In the genomic region with DNA sequence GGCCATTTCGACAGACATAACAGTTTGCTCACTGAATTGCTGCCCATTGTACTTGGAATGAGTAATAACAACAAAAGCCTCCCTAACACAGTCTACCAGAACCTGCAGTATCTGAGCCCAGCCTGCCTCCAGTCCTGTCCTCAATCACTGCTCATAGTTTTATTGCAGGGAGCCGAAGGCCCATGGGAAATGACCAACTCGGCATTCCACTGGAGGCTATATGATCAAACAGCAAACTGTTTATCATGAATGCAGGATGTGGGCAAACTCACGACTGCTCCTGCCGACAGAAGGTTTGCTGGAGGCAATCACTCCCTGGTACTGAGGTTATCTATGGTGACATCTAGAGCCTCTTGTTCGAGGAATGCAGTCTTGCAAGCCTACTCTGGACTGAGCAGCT, we compare ENCODE assay signal across 22 cellular contexts. TPM values are rescaled to one million over a fixed set of nuclear protein-coding genes. Genes with fewer than 3 reads are reported as not detected.
DNase-seq lines count a peak whose midpoint lies in the region; ATAC-seq and TF ChIP-seq lines count a peak whose summit lies in the region.
"Had no signal": no experiment of that assay in that cellular context is flagged by ENCODE, and none has a peak within 500 bp of the region (broad histone marks: within the 10 kb centered on the region; RNA-seq: fewer than 3 reads in every experiment).

No MANE protein-coding gene starts in this region.

- peak overlapping the region; percentile 96 for H2BK12ac ChIP-seq in trophoblast cell (ENCODE audit: low read length)

- H3K4me3 ChIP-seq in fibroblast of pulmonary artery (replicated peaks; ENCODE audit: low read depth, low read length) = no peak overlapping the region
- no peak overlapping the region for H3K4me3 ChIP-seq in trophoblast cell (ENCODE audit: low read depth, low read length)
- H3K4me3 ChIP-seq: cardiac muscle cell, gastrocnemius medialis, sigmoid colon had no signal

- H3K36me3 ChIP-seq in trophoblast cell (ENCODE audit: control insufficient read depth in 1 of 2, insufficient read depth in 2 of 2, low read length in 2 of 2) = no peaks in the 10 kb centered on the region
- H3K36me3 ChIP-seq: BE2C, cardiac muscle cell, gastrocnemius medialis, sigmoid colon had no signal

- H4K91ac ChIP-seq in trophoblast cell (ENCODE audit: low read depth, low read length) = peak overlapping the region; percentile 99

- H2AFZ ChIP-seq in trophoblast cell (ENCODE audit: insufficient read depth, low read length, poor library complexity) = no peak overlapping the region

- peak overlapping the region; percentile 81 for H3K27ac Mint-ChIP-seq in HFFc6
- H3K27ac Mint-ChIP-seq: activated CD4-positive, alpha-beta T cell treated with anti-CD3 and anti-CD28 coated beads, Interleukin-2, amount 10 ng/mL, durations not matched to agents 24 days and 14 days; activated naive CD4-positive, alpha-beta T cell treated with anti-CD3 and anti-CD28 coated beads, Interleukin-2, amount 50 U/mL, for 72 hours had no signal

- H3K27me3 ChIP-seq in trophoblast cell (ENCODE audit: insufficient read depth, low read length) = no peaks in the 10 kb centered on the region
- H3K27me3 ChIP-seq: BE2C, cardiac muscle cell, gastrocnemius medialis, sigmoid colon had no signal

- peak overlapping the region; percentile 87 for H4K8ac ChIP-seq in trophoblast cell (ENCODE audit: low read depth, low read length)

- peak overlapping the region; percentile 83 for H3K4ac ChIP-seq in trophoblast cell (ENCODE audit: low read depth, low read length)

- H3K79me2 ChIP-seq in trophoblast cell (ENCODE audit: control insufficient read depth, insufficient read depth, low read length, poor library complexity) = peaks cover 12% of the 10 kb centered on the region

- peaks cover 23 to 42% of the 10 kb centered on the region in 2 experiments for H3K4me1 ChIP-seq in trophoblast cell (ENCODE audit: control insufficient read depth in 1 of 2, insufficient read depth in 2 of 2, low read length in 2 of 2)
- H3K4me1 ChIP-seq: BE2C, gastrocnemius medialis, sigmoid colon had no signal

- H2BK5ac ChIP-seq in trophoblast cell (ENCODE audit: low read depth, low read length, poor library complexity) = peak overlapping the region; percentile 98

- H3K14ac ChIP-seq in trophoblast cell (ENCODE audit: low read length) = peak overlapping the region; percentile 95

- peak; percentile 75 for DNase-seq in HFFc6
- DNase-seq in T1000 (lab: John Stamatoyannopoulos, UW) = peak; percentile 83
- DNase-seq in fibroblast of pulmonary artery (ENCODE audit: low read depth) = peak; percentile 58
- peak; percentile 85 to 88 for DNase-seq in trophoblast cell
- DNase-seq in activated T-cell treated with anti-CD3 and anti-CD28 coated beads, Interleukin-2, amount 50 U/mL, for 48 hours = no peak
- DNase-seq: activated CD4-positive, alpha-beta T cell treated with anti-CD3 and anti-CD28 coated beads, Interleukin-2, amount 10 ng/mL, durations not matched to agents 24 days and 14 days; BE2C; DMS 273 treated with DMSO at 0.1 percent for 48 hours; effector CD8-positive, alpha-beta T cell; gastrocnemius medialis; midbrain; NCI-H82; nucleus accumbens; sigmoid colon; stimulated activated CD4-positive, alpha-beta T cell treated with anti-CD3 and anti-CD28 coated beads, Interleukin-4, amount 100 ng/mL, for 1 hour; T-helper 2 cell had no signal

- peak overlapping the region; percentile 55 for H4K12ac ChIP-seq in trophoblast cell (ENCODE audit: low read depth, low read length)

- peak overlapping the region; percentile 95 for H2AK5ac ChIP-seq in trophoblast cell (ENCODE audit: low read length)

- peaks cover 31% of the 10 kb centered on the region for H3K36me3 Mint-ChIP-seq in HFFc6 (ENCODE audit: low read depth)

- H3K4me1 Mint-ChIP-seq in HFFc6 (ENCODE audit: low read depth) = peaks cover 82% of the 10 kb centered on the region

- peak overlapping the region; percentile 97 for H2BK120ac ChIP-seq in trophoblast cell (ENCODE audit: insufficient read depth, low read length, poor library complexity)

- H3K4me3 Mint-ChIP-seq in HFFc6 = peak overlapping the region; percentile 64
- H3K4me3 Mint-ChIP-seq: activated CD4-positive, alpha-beta T cell treated with anti-CD3 and anti-CD28 coated beads, Interleukin-2, amount 10 ng/mL, durations not matched to agents 24 days and 14 days had no signal

- H3K18ac ChIP-seq in trophoblast cell (ENCODE audit: low read length) = peak overlapping the region; percentile 97

- peaks cover 28% of the 10 kb centered on the region for H3K9me3 Mint-ChIP-seq in HFFc6

- WGBS in trophoblast cell (ENCODE audit: extremely low coverage, insufficient coverage, insufficient read length) = no CpG with 5 or more reads among the region's 6 CpGs

- H3K4me2 ChIP-seq in trophoblast cell (ENCODE audit: low read length) = peak overlapping the region; percentile 46

- no peak for ATAC-seq in HG02678 (IDR thresholded peaks at IDR 0.05; ENCODE audit: unreplicated experiment)
- no peak for ATAC-seq in HG02870 (IDR thresholded peaks at IDR 0.05; ENCODE audit: unreplicated experiment)
- no peak for ATAC-seq in GM21786 (IDR thresholded peaks at IDR 0.05; ENCODE audit: unreplicated experiment)
- ATAC-seq: activated naive CD4-positive, alpha-beta T cell treated with anti-CD3 and anti-CD28 coated beads, Interleukin-2, amount 50 U/mL, for 72 hours; gastrocnemius medialis; Right ventricle myocardium inferior had no signal

- TF ChIP-seq CTCF in HFFc6 (IDR thresholded peaks at IDR 0.05) = no peak
- no peak for TF ChIP-seq CTCF in fibroblast of pulmonary artery (IDR thresholded peaks at IDR 0.05; ENCODE audit: low read length, missing control alignments)

- H3K9me3 ChIP-seq in trophoblast cell (ENCODE audit: insufficient read depth, low read depth, low read length) = no peaks in the 10 kb centered on the region
- H3K9me3 ChIP-seq: BE2C, gastrocnemius medialis had no signal

- no peak overlapping the region for H3K9ac ChIP-seq in trophoblast cell (ENCODE audit: low read length)

- peaks cover 1% of the 10 kb centered on the region for H3K27me3 Mint-ChIP-seq in HFFc6 (ENCODE audit: insufficient read depth)

- H3K27ac ChIP-seq in trophoblast cell (ENCODE audit: low read depth, low read length) = peak overlapping the region; percentile 99
- H3K27ac ChIP-seq: cardiac muscle cell, gastrocnemius medialis, sigmoid colon had no signal

- no peak overlapping the region for H3K23ac ChIP-seq in trophoblast cell (ENCODE audit: low read length)

- H3K79me1 ChIP-seq in trophoblast cell (ENCODE audit: low read length) = peaks cover 54% of the 10 kb centered on the region

RNA-seq across cellular contexts. Expression of a gene that starts 46.3 kb away (rescaled TPM):
- 10 to 100 TPM; 15.5 to 21.1 (median 18.7) TPM for total RNA-seq in HFFc6 (2021; fragmentation: NEBNext Ultra II Directional; extraction: Animal tissue kit (Norgen Biotek cat#: 25700))
- 30.7 and 31.4 TPM in 2 replicates for polyA plus RNA-seq in trophoblast cell (2013)

RNA-seq across cellular contexts. Expression of a gene that starts 46.5 kb away (rescaled TPM):
- 10 to 100 TPM; 38.7 to 40.3 (median 39.5) TPM for total RNA-seq in HFFc6 (2021; fragmentation: NEBNext Ultra II Directional; extraction: Animal tissue kit (Norgen Biotek cat#: 25700))
- 26.3 and 26.6 TPM in 2 replicates for polyA plus RNA-seq in trophoblast cell (2013)

Comparison
In these comparisons a context has a peak if more than half of its experiments do, and no peak if none do; other contexts are left out.
1. DNase-seq: peak in HFFc6 (single experiment), T1000 (single experiment), fibroblast of pulmonary artery (single experiment) and trophoblast cell (2 of 2); none in activated T-cell treated with anti-CD3 and anti-CD28 coated beads, Interleukin-2, amount 50 U/mL, for 48 hours (0 of 2).